Comparison of ENCODE assay signal across 27 cellular contexts in the genomic region with DNA sequence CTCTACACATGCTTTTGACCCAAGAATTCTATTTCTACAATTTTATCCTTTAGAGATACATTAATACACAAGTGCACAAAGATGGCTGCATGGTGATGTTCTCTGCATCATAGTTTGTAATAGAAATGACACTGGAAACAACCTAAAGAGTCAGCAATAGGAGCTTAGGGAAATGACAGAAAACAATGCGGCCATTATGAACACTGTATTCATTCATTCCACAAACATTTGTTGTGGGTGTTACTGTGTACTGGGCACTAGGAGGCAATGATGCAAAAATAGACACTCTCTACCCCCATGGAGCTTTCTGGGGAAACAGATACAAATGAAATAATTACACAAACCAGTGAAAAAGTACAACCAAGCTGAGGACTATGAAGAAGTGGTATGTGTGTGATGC.
"Had no signal": no experiment of that assay in that cellular context is flagged by ENCODE, and none has a peak within 500 bp of the region (broad histone marks: within the 10 kb centered on the region; RNA-seq: fewer than 3 reads in every experiment).

No MANE protein-coding gene starts in this region.

- H3K4me1 Mint-ChIP-seq: stimulated activated naive CD8-positive, alpha-beta T cell treated with anti-CD3 and anti-CD28 coated beads, Interleukin-15, amount 100 ng/mL, for 72 hours had no signal

- H3K36me3 ChIP-seq: left ventricle myocardium inferior, neutrophil, right atrium auricular region, right lobe of liver, suprapubic skin, thoracic aorta, upper lobe of right lung, uterus had no signal

- H3K4me1 ChIP-seq: left ventricle myocardium inferior, parathyroid adenoma, right atrium auricular region, suprapubic skin, tibial artery, upper lobe of right lung, uterus had no signal

- H3K27me3 ChIP-seq: right atrium auricular region, right lobe of liver, suprapubic skin, tibial artery, upper lobe of right lung, uterus had no signal

- H3K27me3 Mint-ChIP-seq: memory B cell; stimulated activated memory B cell treated with anti-CD40 and anti-IgM and Interleukin-4, amounts not matched to agents 10 μg/mL and 1 μg/mL and 100 μg/mL, for 72 hours; stimulated activated naive CD8-positive, alpha-beta T cell treated with anti-CD3 and anti-CD28 coated beads, Interleukin-15, amount 100 ng/mL, for 72 hours had no signal

- H3K9ac ChIP-seq: parathyroid adenoma had no signal

- H3K4me2 ChIP-seq: smooth muscle cell had no signal

- H3K9me3 Mint-ChIP-seq: immature natural killer cell; memory B cell; naive thymus-derived CD8-positive, alpha-beta T cell; stimulated activated memory B cell treated with anti-CD40 and anti-IgM and Interleukin-4, amounts not matched to agents 10 μg/mL and 1 μg/mL and 100 μg/mL, for 72 hours; stimulated activated naive CD8-positive, alpha-beta T cell treated with anti-CD3 and anti-CD28 coated beads, Interleukin-15, amount 100 ng/mL, for 72 hours had no signal

- H3K4me3 ChIP-seq: left ventricle myocardium inferior, lung, right atrium auricular region, right lobe of liver, smooth muscle cell, suprapubic skin, thoracic aorta, tibial artery, upper lobe of right lung, uterus had no signal

- H2AFZ ChIP-seq: parathyroid adenoma had no signal

- H3K27ac Mint-ChIP-seq: memory B cell; nephron; progenitor cell of endocrine pancreas; stimulated activated memory B cell treated with anti-CD40 and anti-IgM and Interleukin-4, amounts not matched to agents 10 μg/mL and 1 μg/mL and 100 μg/mL, for 72 hours had no signal

- H3K9me3 ChIP-seq: left ventricle myocardium inferior, neutrophil, right atrium auricular region, right lobe of liver, suprapubic skin, thoracic aorta, tibial artery, upper lobe of right lung, uterus had no signal

- H3K4me3 Mint-ChIP-seq: immature natural killer cell; memory B cell; naive thymus-derived CD8-positive, alpha-beta T cell; nephron; neural crest cell; stimulated activated memory B cell treated with anti-CD40 and anti-IgM and Interleukin-4, amounts not matched to agents 10 μg/mL and 1 μg/mL and 100 μg/mL, for 72 hours; stimulated activated naive CD8-positive, alpha-beta T cell treated with anti-CD3 and anti-CD28 coated beads, Interleukin-15, amount 100 ng/mL, for 72 hours had no signal

- DNase-seq: hypothalamus; immature natural killer cell; left ventricle myocardium inferior; naive thymus-derived CD8-positive, alpha-beta T cell; occipital lobe; stimulated activated CD4-positive, alpha-beta T cell treated with anti-CD3 and anti-CD28 coated beads, Interleukin-1b, Interleukin-23, amount 100 ng/mL, for 48 hours; stimulated activated CD4-positive, alpha-beta T cell treated with anti-CD3 and anti-CD28 coated beads, Interleukin-2, amount 100 ng/mL, for 48 hours; stimulated activated CD4-positive, alpha-beta T cell treated with anti-CD3 and anti-CD28 coated beads, Interleukin-4, amount 100 ng/mL, for 4 hours; stimulated activated CD8-positive, alpha-beta memory T cell treated with anti-CD3 and anti-CD28 coated beads, Interleukin-4, amount 100 ng/mL, for 48 hours; stimulated activated naive CD4-positive, alpha-beta T cell treated with Interleukin-2 at 50 U/mL for 16 hours; stimulated activated naive CD8-positive, alpha-beta T cell treated with anti-CD3 and anti-CD28 coated beads, Interleukin-15, amount 100 ng/mL, for 72 hours; tibial artery; upper lobe of right lung; uterus had no signal

- H3K27ac ChIP-seq: left ventricle myocardium inferior, neutrophil, parathyroid adenoma, right atrium auricular region, suprapubic skin, thoracic aorta, tibial artery, upper lobe of right lung, uterus had no signal
